1 cellular context compared by ENCODE assay signal in the genomic region with DNA sequence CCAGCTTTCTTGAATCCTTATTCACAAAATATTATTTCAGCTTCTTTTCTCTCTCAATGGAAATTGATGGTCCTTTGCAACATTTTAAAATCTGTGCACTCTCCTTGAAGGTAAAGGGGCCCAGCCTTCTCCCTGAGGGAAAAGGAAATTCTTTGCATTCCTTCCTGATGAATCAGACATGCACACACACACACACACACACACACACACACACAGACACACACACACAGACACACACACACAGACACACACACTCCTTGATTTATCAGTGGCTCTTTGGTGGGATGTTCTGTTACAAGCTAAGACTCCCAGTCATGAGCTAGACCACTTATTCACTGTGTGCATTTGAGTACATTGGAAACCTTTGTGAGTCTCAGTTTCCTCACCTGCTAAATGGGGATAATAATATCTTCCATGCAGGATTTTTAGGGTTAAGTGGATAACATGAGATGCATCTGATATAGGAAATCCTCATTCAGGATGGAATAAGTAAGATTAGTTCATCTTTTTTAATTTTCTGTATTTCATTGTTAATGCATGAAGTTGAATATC.
TF ChIP-seq lines count a peak whose summit lies in the region.

No MANE protein-coding gene starts in this region.

TF ChIP-seq in HCT116, 20 proteins besides CTCF, POLR2A, EP300 and RAD21 (continued from another document):
- TF ChIP-seq, protein P1, sequence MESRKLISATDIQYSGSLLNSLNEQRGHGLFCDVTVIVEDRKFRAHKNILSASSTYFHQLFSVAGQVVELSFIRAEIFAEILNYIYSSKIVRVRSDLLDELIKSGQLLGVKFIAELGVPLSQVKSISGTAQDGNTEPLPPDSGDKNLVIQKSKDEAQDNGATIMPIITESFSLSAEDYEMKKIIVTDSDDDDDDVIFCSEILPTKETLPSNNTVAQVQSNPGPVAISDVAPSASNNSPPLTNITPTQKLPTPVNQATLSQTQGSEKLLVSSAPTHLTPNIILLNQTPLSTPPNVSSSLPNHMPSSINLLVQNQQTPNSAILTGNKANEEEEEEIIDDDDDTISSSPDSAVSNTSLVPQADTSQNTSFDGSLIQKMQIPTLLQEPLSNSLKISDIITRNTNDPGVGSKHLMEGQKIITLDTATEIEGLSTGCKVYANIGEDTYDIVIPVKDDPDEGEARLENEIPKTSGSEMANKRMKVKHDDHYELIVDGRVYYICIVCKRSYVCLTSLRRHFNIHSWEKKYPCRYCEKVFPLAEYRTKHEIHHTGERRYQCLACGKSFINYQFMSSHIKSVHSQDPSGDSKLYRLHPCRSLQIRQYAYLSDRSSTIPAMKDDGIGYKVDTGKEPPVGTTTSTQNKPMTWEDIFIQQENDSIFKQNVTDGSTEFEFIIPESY (IDR thresholded peaks at IDR 0.05; ENCODE audit: extremely low read depth, insufficient replicate concordance, low read length), result no peak
- TF ChIP-seq EZH2phosphoT487 (IDR thresholded peaks at IDR 0.05; ENCODE audit: borderline replicate concordance) (no peak), REST (IDR thresholded peaks at IDR 0.05; ENCODE audit: low read depth) (no peak), ZFX (IDR thresholded peaks at IDR 0.05) (no peak), JUND (IDR thresholded peaks at IDR 0.05) (peak; percentile 91), SP1 (IDR thresholded peaks at IDR 0.05; ENCODE audit: low read depth) (peak; percentile 72), SIN3A (IDR thresholded peaks at IDR 0.05; ENCODE audit: low read depth) (0 out of 2 replicates have a peak, but pooled peaks have one; percentile 22), EZH2 (IDR thresholded peaks at IDR 0.05) (no peak), CBX3 (IDR thresholded peaks at IDR 0.05; ENCODE audit: low read depth) (peak; percentile 90), YY1 (IDR thresholded peaks at IDR 0.05; ENCODE audit: extremely low read depth, insufficient replicate concordance, low read depth, low read length) (no peak), EGR1 (IDR thresholded peaks at IDR 0.05; ENCODE audit: low read depth) (no peak), FOSL1 (IDR thresholded peaks at IDR 0.05; ENCODE audit: low read depth) (peak; percentile 93), SRF (IDR thresholded peaks at IDR 0.05; ENCODE audit: low read depth) (peak; percentile 47; the same call in 1 of the 2 replicates), MAX (IDR thresholded peaks at IDR 0.05) (peak; percentile 64)
- TF ChIP-seq, protein P2, sequence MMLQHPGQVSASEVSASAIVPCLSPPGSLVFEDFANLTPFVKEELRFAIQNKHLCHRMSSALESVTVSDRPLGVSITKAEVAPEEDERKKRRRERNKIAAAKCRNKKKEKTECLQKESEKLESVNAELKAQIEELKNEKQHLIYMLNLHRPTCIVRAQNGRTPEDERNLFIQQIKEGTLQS (IDR thresholded peaks at IDR 0.05), result peak; percentile 48; the same call in 1 of the 2 replicates
TF ChIP-seq in HCT116: peak in this region for 11.
